In genomic region chr3:75434937-75435778, GRCh38 we compare ENCODE assay signal across 8 cellular contexts.
A peak's percentile ranks its signal among the peaks of the same experiment; 100 is the strongest.
DNase-seq lines count a peak whose midpoint lies in the region; ATAC-seq and TF ChIP-seq lines count a peak whose summit lies in the region.
"Not testable (repeated sequence)": the region's sequence is repeated elsewhere in the genome, so short reads cannot be mapped to it uniquely, and the experiment has no call there.

No MANE protein-coding gene starts in this region.

- H3K4me1 ChIP-seq in adrenal gland (replicated peaks in 1 of 2), result peaks cover 11 to 22% of the 10 kb centered on the region in 2 donors
- peaks cover 19% of the 10 kb centered on the region for H3K4me1 ChIP-seq in parathyroid adenoma
- peaks cover 0 to 45% (median 35%) of the 10 kb centered on the region in 4 donors for H3K4me1 ChIP-seq in tibial artery

- peak; percentile 89 for DNase-seq in GM10266 (ENCODE audit: extremely low spot score)
- peak; percentile 93 to 97 (median 96) for DNase-seq in NCI-H1417 (lab: John Stamatoyannopoulos, UW)
- DNase-seq in T-cell, result peak; percentile 51 to 98 (median 94)
- peak; percentile 99 to 100 (median 99) for DNase-seq in adrenal gland
- DNase-seq in cardiac septum (ENCODE audit: low spot score), result peak; percentile 100
- DNase-seq in tibial artery, result peak; percentile 98 to 100

- H3K27me3 ChIP-seq in adrenal gland; parathyroid adenoma (ENCODE audit: control insufficient read depth, insufficient read depth, low read length); tibial artery: not testable (repeated sequence)

- TF ChIP-seq CTCF in GM10266 (IDR thresholded peaks at IDR 0.05; ENCODE audit: control insufficient read depth, insufficient read depth, low read depth, missing control alignments) (peak; percentile 6), parathyroid adenoma (IDR thresholded peaks at IDR 0.05) (peak; percentile 24)
- TF ChIP-seq CTCF in adrenal gland (IDR thresholded peaks at IDR 0.05); tibial artery (IDR thresholded peaks at IDR 0.05): not testable (repeated sequence)

- H3K27ac ChIP-seq in adrenal gland, result peak overlapping the region; percentile 81 to 95 (median 90)
- peak overlapping the region; percentile 89 for H3K27ac ChIP-seq in parathyroid adenoma
- H3K27ac ChIP-seq in tibial artery, result peak overlapping the region; percentile 91 to 93

- H3K27ac Mint-ChIP-seq in T-cell, result peak overlapping the region; percentile 93 to 100

- H3K9ac ChIP-seq in parathyroid adenoma, result peak overlapping the region; percentile 97

- intact Hi-C loops in adrenal gland (cut with DNase I); cardiac septum (cut with DNase I); tibial artery (cut with DNase I; ENCODE audit: low total_unique reads): not testable (repeated sequence)

- not testable (repeated sequence) for H3K27me3 Mint-ChIP-seq in T-cell

- peak overlapping the region; percentile 95 for H2AFZ ChIP-seq in parathyroid adenoma

- not testable (repeated sequence) for H3K79me2 ChIP-seq in parathyroid adenoma

- H3K9me3 Mint-ChIP-seq in T-cell, result not testable (repeated sequence)

- H3K4me3 Mint-ChIP-seq in T-cell, result peak overlapping the region; percentile 93 to 99 (median 94)

- H3K4me3 ChIP-seq in adrenal gland (peak overlapping the region in 3 of 4 donors; percentile 71 to 96 (median 89)), parathyroid adenoma (ENCODE audit: low read depth, low read length) (peak overlapping the region; percentile 62), tibial artery (peak overlapping the region; percentile 75 to 91)

- H3K36me3 Mint-ChIP-seq in T-cell, result not testable (repeated sequence)

- peaks cover 4 to 17% (median 14%) of the 10 kb centered on the region in 3 donors for H3K4me1 Mint-ChIP-seq in T-cell

- H3K4me2 ChIP-seq in parathyroid adenoma (ENCODE audit: low read length), result peak overlapping the region; percentile 90

- H3K9me3 ChIP-seq in adrenal gland (replicated peaks in 1 of 3); parathyroid adenoma (ENCODE audit: control insufficient read depth, low read length); tibial artery: not testable (repeated sequence)

- WGBS in adrenal gland, 4 donors, result 0 to 1% (median 0%) methylated on average over 14 to 68 of the region's 70 CpGs

- H3K36me3 ChIP-seq in adrenal gland (replicated peaks in 1 of 2) (peaks cover 0 to 11% of the 10 kb centered on the region in 2 donors), tibial artery (peaks cover 0 to 17% (median 5%) of the 10 kb centered on the region in 3 donors)
- H3K36me3 ChIP-seq in parathyroid adenoma (ENCODE audit: control insufficient read depth, insufficient read depth, low read length), result not testable (repeated sequence)

- POLR2A ChIA-PET in T-cell (lab: Charles Lee), result not testable (repeated sequence)

- peak in 1 of 2 donors; percentile 66 for TF ChIP-seq POLR2A in adrenal gland (IDR thresholded peaks at IDR 0.05)

- peak; percentile 99 for ATAC-seq in HG02798 (IDR thresholded peaks at IDR 0.05; ENCODE audit: poor library complexity, unreplicated experiment)
- ATAC-seq in T-cell (replicated peaks in 1 of 4), result peak; percentile 100

- CTCF ChIA-PET in T-cell (lab: Charles Lee), result interaction anchor here in 1 of 2 donors (1.1 kb wide), 1 partner anchor 11 kb away, joined by 3 read pairs; no protein-coding TSS in a partner anchor

Comparison
In these comparisons a context has a peak if more than half of its experiments do, and no peak if none do; other contexts are left out.
1. Peak in every context shown above with its lines: DNase-seq, ATAC-seq, H3K4me3 ChIP-seq and H3K27ac ChIP-seq.